8 cellular contexts compared by ENCODE assay signal in the genomic region with DNA sequence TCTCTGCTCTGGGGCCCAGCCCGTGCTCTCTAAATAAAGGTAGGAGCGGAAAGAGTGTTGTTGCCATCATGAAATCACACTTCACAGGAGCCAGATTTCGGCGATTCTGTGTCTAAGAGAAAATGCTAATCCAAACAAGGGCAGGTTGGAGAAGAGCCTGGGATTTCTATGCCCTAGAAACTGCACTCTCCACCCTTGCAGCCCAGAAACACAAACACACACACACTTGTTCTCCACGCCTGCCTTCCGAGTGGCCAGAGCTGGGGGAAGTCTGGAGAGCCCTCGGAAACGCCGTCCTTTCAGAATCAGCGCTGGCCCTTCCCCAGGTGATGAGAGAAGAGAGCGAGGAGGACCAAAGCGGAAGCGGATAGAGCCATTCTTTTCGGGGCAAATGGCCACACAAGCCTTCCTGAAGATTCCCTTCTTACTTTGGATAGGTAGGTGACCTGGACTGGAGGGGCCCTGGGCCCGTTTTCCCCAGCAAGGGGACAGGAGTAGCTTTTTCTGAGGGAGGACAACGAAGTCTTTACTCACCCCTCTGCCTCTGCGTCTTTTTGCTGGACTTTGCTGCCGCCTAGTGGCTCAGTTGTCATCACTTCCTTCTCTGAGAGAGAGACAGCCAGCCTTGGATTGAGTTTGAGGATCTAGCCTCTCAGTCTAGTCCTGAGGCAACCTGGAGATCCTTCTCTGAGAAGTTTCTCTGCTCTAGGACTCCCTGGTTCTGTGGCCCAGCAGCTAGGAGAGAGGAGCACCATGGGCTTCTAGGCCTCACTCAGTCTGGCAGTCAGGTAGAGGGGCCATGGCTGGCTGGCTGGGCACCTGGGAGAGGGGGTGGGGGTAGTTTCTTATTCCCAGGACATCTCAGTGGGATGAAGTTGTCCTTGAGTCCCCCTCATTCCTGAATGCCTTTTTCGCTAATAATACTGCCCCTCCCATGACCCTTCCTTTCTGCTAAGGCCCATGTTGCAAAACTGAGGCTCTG. TPM values are rescaled to one million over a fixed set of nuclear protein-coding genes. Genes with fewer than 3 reads are reported as not detected.
DNase-seq lines count a peak whose midpoint lies in the region; ATAC-seq and TF ChIP-seq lines count a peak whose summit lies in the region.

No MANE protein-coding gene starts in this region.

- H3K36me3 ChIP-seq in BLaER1 treated with 17β-estradiol and CSF1 and Interleukin-3, amounts not matched to agents 10 nM and 100 nM: no peaks in the 10 kb centered on the region
- no peaks in the 10 kb centered on the region for H3K36me3 ChIP-seq in MM.1S (replicated peaks; ENCODE audit: insufficient read depth, low read length)

- DNase-seq in MM.1S: peak; percentile 65
- DNase-seq in SK-N-DZ (ENCODE audit: low spot score): peak; percentile 77
- DNase-seq in activated naive CD4-positive, alpha-beta T cell treated with anti-CD3 and anti-CD28 coated beads, Interleukin-2, amount 50 U/mL, for 16 hours: peak; percentile 83
- DNase-seq in glomerular endothelial cell (ENCODE audit: extremely low read depth, low read depth, low spot score): peak; percentile 51
- peak; percentile 84 for DNase-seq in omental fat pad (ENCODE audit: low spot score)
- DNase-seq in superior temporal gyrus (ENCODE audit: extremely low spot score): peak; percentile 96

- peaks cover 0 to 11% (median 0%) of the 10 kb centered on the region in 10 experiments; a peak in 5 of 20 replicates for H3K4me1 ChIP-seq in BLaER1 treated with 17β-estradiol and CSF1 and Interleukin-3, amounts not matched to agents 10 nM and 100 nM
- H3K4me1 ChIP-seq in MM.1S (ENCODE audit: low read length): no peaks in the 10 kb centered on the region

- H3K79me2 ChIP-seq in MM.1S (ENCODE audit: low read length): no peaks in the 10 kb centered on the region

- peak; percentile 85 for TF ChIP-seq CTCF in MM.1S (IDR thresholded peaks at IDR 0.05; ENCODE audit: low read length)
- peak in 1 of 3 donors; percentile 86 for TF ChIP-seq CTCF in omental fat pad (IDR thresholded peaks at IDR 0.05)

- no peaks in the 10 kb centered on the region for H3K9me3 ChIP-seq in BLaER1 treated with 17β-estradiol and CSF1 and Interleukin-3, amounts not matched to agents 10 nM and 100 nM (replicated peaks in 1 of 11)
- H3K9me3 ChIP-seq in MM.1S (replicated peaks; ENCODE audit: insufficient read depth, low read length): no peaks in the 10 kb centered on the region

- H3K4me2 ChIP-seq in BLaER1 treated with 17β-estradiol and CSF1 and Interleukin-3, amounts not matched to agents 10 nM and 100 nM: peak overlapping the region; percentile 23 to 73 (median 65); a peak in 21 of 22 replicates
- no peak overlapping the region for H3K4me2 ChIP-seq in MM.1S (ENCODE audit: low read depth, low read length)

- no peak overlapping the region for H2AFZ ChIP-seq in MM.1S (ENCODE audit: low read length)

- H3F3A ChIP-seq in MM.1S (ENCODE audit: insufficient read depth, low read length): no peaks in the 10 kb centered on the region

- peak overlapping the region in 9 of 11 experiments; percentile 10 to 49 (median 35); a peak in 6 of 22 replicates for H3K9ac ChIP-seq in BLaER1 treated with 17β-estradiol and CSF1 and Interleukin-3, amounts not matched to agents 10 nM and 100 nM
- no peak overlapping the region for H3K9ac ChIP-seq in MM.1S (ENCODE audit: low read length)

- ATAC-seq in GM21360 (IDR thresholded peaks at IDR 0.05; ENCODE audit: unreplicated experiment) (peak; percentile 74), omental fat pad (ENCODE audit: low FRiP score) (peak; percentile 71)

- H3K27me3 ChIP-seq in BLaER1 treated with 17β-estradiol and CSF1 and Interleukin-3, amounts not matched to agents 10 nM and 100 nM: no peaks in the 10 kb centered on the region
- H3K27me3 ChIP-seq in MM.1S (replicated peaks; ENCODE audit: insufficient read depth, low read length): no peaks in the 10 kb centered on the region

- H3K9me2 ChIP-seq in MM.1S (replicated peaks; ENCODE audit: insufficient read depth, low read length): no peaks in the 10 kb centered on the region

- no peaks in the 10 kb centered on the region for H4K20me1 ChIP-seq in BLaER1 treated with 17β-estradiol and CSF1 and Interleukin-3, amounts not matched to agents 10 nM and 100 nM
- H4K20me1 ChIP-seq in MM.1S (ENCODE audit: insufficient read depth, low read length): no peaks in the 10 kb centered on the region

- H3K27ac ChIP-seq in BLaER1 treated with 17β-estradiol and CSF1 and Interleukin-3, amounts not matched to agents 10 nM and 100 nM: peak overlapping the region in 2 of 11 experiments; percentile 11 to 27; a peak in 2 of 22 replicates
- H3K27ac ChIP-seq in MM.1S (ENCODE audit: low read length): no peak overlapping the region

- H3K4me3 ChIP-seq in BLaER1 treated with 17β-estradiol and CSF1 and Interleukin-3, amounts not matched to agents 10 nM and 100 nM: peak overlapping the region in 6 of 10 experiments; percentile 29 to 48 (median 39); a peak in 10 of 20 replicates
- H3K4me3 ChIP-seq in MM.1S (ENCODE audit: low read length): no peak overlapping the region

RNA-seq across cellular contexts. Expression of gene SENP8, which starts 37.7 kb away (rescaled TPM):
- polyA plus RNA-seq in SK-N-DZ (2014; cell fraction: cytosol; rRNA removed): 2.4 TPM in 2 replicates
- 1.2 and 1.5 TPM in 2 replicates for polyA plus RNA-seq in SK-N-DZ (2014; cell fraction: nucleus; rRNA removed)
- total RNA-seq in glomerular endothelial cell (1.4 and 2.5 TPM in 2 replicates), omental fat pad (1 to 10 TPM in 3 of 4 donors, under 1 TPM in 1; 0.63 to 2.0 (median 1.0) TPM)

RNA-seq across cellular contexts. Expression of gene MYO9A, which starts 38.0 kb away (rescaled TPM):
- polyA plus RNA-seq in SK-N-DZ (2014; cell fraction: cytosol; rRNA removed): 7.8 and 9.8 TPM in 2 replicates
- 11.0 and 12.6 TPM in 2 replicates for polyA plus RNA-seq in SK-N-DZ (2014; cell fraction: nucleus; rRNA removed)
- total RNA-seq in glomerular endothelial cell (13.3 and 44.6 TPM in 2 replicates), omental fat pad (10 to 100 TPM; 31.6 to 82.9 (median 48.7) TPM)

RNA-seq across cellular contexts. Expression of gene GRAMD2A, which starts 41.7 kb away (rescaled TPM):
- not detected in 2 replicates for polyA plus RNA-seq in SK-N-DZ (2014; cell fraction: cytosol; rRNA removed)
- not detected in 2 replicates for polyA plus RNA-seq in SK-N-DZ (2014; cell fraction: nucleus; rRNA removed)
- total RNA-seq in glomerular endothelial cell: not detected in 2 replicates
- under 1 TPM in 3 of 4 donors, not detected in 1; 0.19 to 0.46 (median 0.24) TPM for total RNA-seq in omental fat pad
